Comparison of ENCODE assay signal across 8 cellular contexts in genomic region chr17:39401412-39402278, GRCh38. TPM values are rescaled to one million over a fixed set of nuclear protein-coding genes. Genes with fewer than 3 reads are reported as not detected.
A peak's percentile ranks its signal among the peaks of the same experiment; 100 is the strongest.
DNase-seq lines count a peak whose midpoint lies in the region; ATAC-seq and TF ChIP-seq lines count a peak whose summit lies in the region.

Gene FBXL20 (minus strand): TSS chr17:39401626. CDS start chr17:39401402, 224 bp downstream.

- intact Hi-C loops in head of caudate nucleus (cut with DNase I) (no loop called here), testis (cut with DNase I; ENCODE audit: low total_unique reads) (no loop called here)

- no peaks in the 10 kb centered on the region for H3K9me2 ChIP-seq in SU-DHL-6 (replicated peaks; ENCODE audit: insufficient read depth, low read length)

- peaks cover 12% of the 10 kb centered on the region for H3K36me3 Mint-ChIP-seq in activated naive CD8-positive, alpha-beta T cell treated with anti-CD3 and anti-CD28 coated beads for 36 hours
- peaks cover 1% of the 10 kb centered on the region for H3K36me3 Mint-ChIP-seq in osteocyte (ENCODE audit: unreplicated experiment)

- H3K36me3 ChIP-seq in SU-DHL-6 (ENCODE audit: low read length) (peaks cover 3% of the 10 kb centered on the region; the same call in 1 of the 2 replicates), testis (ENCODE audit: low read depth, missing control alignments) (no peaks in the 10 kb centered on the region)

- peaks cover 12% of the 10 kb centered on the region for H3K4me1 ChIP-seq in testis

- peak; percentile 71 for TF ChIP-seq POLR2A in testis (IDR thresholded peaks at IDR 0.05)

- H3K4me2 ChIP-seq in SU-DHL-6 (ENCODE audit: low read depth, low read length, poor library complexity, severe bottlenecking): peak within 1 kb of the TSS; percentile 64

- DNase-seq in NCI-H1105 treated with DMSO at 0.1 percent for 48 hours (lab: John Stamatoyannopoulos, UW) (peak; percentile 77), head of caudate nucleus (peak; percentile 84 to 96 (median 92)), osteocyte (ENCODE audit: extremely low spot score, unreplicated experiment) (peak; percentile 96), testis (peak; percentile 97)
- DNase-seq in activated naive CD8-positive, alpha-beta T cell treated with anti-CD3 and anti-CD28 coated beads for 36 hours: peak; percentile 90

- H3F3A ChIP-seq in SU-DHL-6 (ENCODE audit: insufficient read depth): peaks cover 34% of the 10 kb centered on the region

- ATAC-seq in HG02610 (IDR thresholded peaks at IDR 0.05; ENCODE audit: unreplicated experiment): peak; percentile 65

- H2AFZ ChIP-seq in SU-DHL-6 (ENCODE audit: low read depth, low read length, severe bottlenecking): peak within 1 kb of the TSS; percentile 98

- H3K27me3 ChIP-seq in SU-DHL-6 (ENCODE audit: low read length): no peaks in the 10 kb centered on the region
- H3K27me3 ChIP-seq in testis: no peaks in the 10 kb centered on the region

- peak within 1 kb of the TSS; percentile 97 for H3K4me3 Mint-ChIP-seq in activated naive CD8-positive, alpha-beta T cell treated with anti-CD3 and anti-CD28 coated beads for 36 hours
- peak within 1 kb of the TSS; percentile 97 for H3K4me3 Mint-ChIP-seq in osteocyte (ENCODE audit: unreplicated experiment)

- H4K20me1 ChIP-seq in SU-DHL-6 (ENCODE audit: low read depth, low read length): 0 out of 2 replicates have a peak, but pooled peaks cover 4% of the 10 kb centered on the region

- H3K27ac ChIP-seq in SU-DHL-6 (ENCODE audit: low read depth, low read length): peak within 1 kb of the TSS; percentile 21
- H3K27ac ChIP-seq in testis: peak within 1 kb of the TSS; percentile 83 to 95

- no peak for TF ChIP-seq CTCF in SU-DHL-6 (IDR thresholded peaks at IDR 0.05; ENCODE audit: insufficient read depth, low read length, poor library complexity, severe bottlenecking)
- TF ChIP-seq CTCF in osteocyte (IDR thresholded peaks at IDR 0.05): no peak
- no peak for TF ChIP-seq CTCF in testis (IDR thresholded peaks at IDR 0.05)

- H3K79me2 ChIP-seq in SU-DHL-6 (ENCODE audit: insufficient read depth, low read length): no peaks in the 10 kb centered on the region

- H3K27ac Mint-ChIP-seq in activated naive CD8-positive, alpha-beta T cell treated with anti-CD3 and anti-CD28 coated beads for 36 hours: peak within 1 kb of the TSS; percentile 97
- H3K27ac Mint-ChIP-seq in osteocyte (ENCODE audit: unreplicated experiment): peak within 1 kb of the TSS; percentile 94

- H3K9ac ChIP-seq in SU-DHL-6 (ENCODE audit: low read length): peak within 1 kb of the TSS; percentile 68

- H3K9me3 ChIP-seq in SU-DHL-6 (ENCODE audit: insufficient read depth, low read length): no peaks in the 10 kb centered on the region
- H3K9me3 ChIP-seq in testis: no peaks in the 10 kb centered on the region

- H3K4me3 ChIP-seq in GM08714 (ENCODE audit: low read length): peak within 1 kb of the TSS; percentile 88
- H3K4me3 ChIP-seq in SU-DHL-6 (ENCODE audit: insufficient read depth, low read length, poor library complexity, severe bottlenecking): peak within 1 kb of the TSS; percentile 91
- H3K4me3 ChIP-seq in testis: peak within 1 kb of the TSS; percentile 92

- no peaks in the 10 kb centered on the region for H3K27me3 Mint-ChIP-seq in activated naive CD8-positive, alpha-beta T cell treated with anti-CD3 and anti-CD28 coated beads for 36 hours
- no peaks in the 10 kb centered on the region for H3K27me3 Mint-ChIP-seq in osteocyte (ENCODE audit: unreplicated experiment)

- H3K9me3 Mint-ChIP-seq in activated naive CD8-positive, alpha-beta T cell treated with anti-CD3 and anti-CD28 coated beads for 36 hours: no peaks in the 10 kb centered on the region
- H3K9me3 Mint-ChIP-seq in osteocyte (ENCODE audit: unreplicated experiment): no peaks in the 10 kb centered on the region

- H3K4me1 Mint-ChIP-seq in activated naive CD8-positive, alpha-beta T cell treated with anti-CD3 and anti-CD28 coated beads for 36 hours: peaks cover 50% of the 10 kb centered on the region
- peaks cover 25% of the 10 kb centered on the region for H3K4me1 Mint-ChIP-seq in osteocyte (ENCODE audit: unreplicated experiment)

- WGBS in testis, 2 donors: 0% methylated on average over 21 to 68 of the region's 91 CpGs

RNA-seq across cellular contexts. Expression of gene FBXL20, which starts in this region (rescaled TPM):
- total RNA-seq in activated naive CD8-positive, alpha-beta T cell treated with anti-CD3 and anti-CD28 coated beads for 36 hours: 10 to 100 TPM; 15.7 to 16.3 TPM
- 28.0 TPM in 2 replicates for total RNA-seq in osteocyte
- total RNA-seq in testis: 10 to 100 TPM; 62.5 to 67.5 TPM
- 29.7 TPM for polyA plus RNA-seq in testis (ENCODE audit: insufficient read depth, low read depth, low replicate concordance)

Comparison
In these comparisons a context has a peak if more than half of its experiments do, and no peak if none do; other contexts are left out.
1. Peak in every context shown above with its lines: DNase-seq, ATAC-seq, H3K4me3 ChIP-seq and H3K27ac ChIP-seq.